18 cellular contexts compared by ENCODE assay signal in genomic region chr20:53698321-53698978, GRCh38.
DNase-seq lines count a peak whose midpoint lies in the region; ATAC-seq and TF ChIP-seq lines count a peak whose summit lies in the region.
"Had no signal": no experiment of that assay in that cellular context is flagged by ENCODE, and none has a peak within 500 bp of the region (broad histone marks: within the 10 kb centered on the region; RNA-seq: fewer than 3 reads in every experiment).

No MANE protein-coding gene starts in this region.

- no peak overlapping the region for H3K4me3 ChIP-seq in foreskin fibroblast (ENCODE audit: low read depth in 1 of 2, low read length in 2 of 2)
- H3K4me3 ChIP-seq: PC-9, SJSA1 had no signal

- peaks cover 15% of the 10 kb centered on the region for H3K4me1 Mint-ChIP-seq in stimulated activated naive CD8-positive, alpha-beta T cell treated with anti-CD3 and anti-CD28 coated beads, Interleukin-15, Interleukin-2, amounts not matched to agents 100 ng/mL and 50 ng/mL, for 24 hours (ENCODE audit: low read depth)
- H3K4me1 Mint-ChIP-seq in natural killer cell, result peaks cover 12 to 16% of the 10 kb centered on the region in 2 donors

- H3K27me3 Mint-ChIP-seq in stimulated activated naive CD8-positive, alpha-beta T cell treated with anti-CD3 and anti-CD28 coated beads, Interleukin-15, Interleukin-2, amounts not matched to agents 100 ng/mL and 50 ng/mL, for 24 hours, result no peaks in the 10 kb centered on the region
- H3K27me3 Mint-ChIP-seq in natural killer cell (ENCODE audit: low read depth in 2 of 2), result peaks cover 0 to 7% of the 10 kb centered on the region in 2 donors

- intact Hi-C loops in natural killer cell (cut with micrococcal nuclease), result no loop called here

- H3K4me3 Mint-ChIP-seq in stimulated activated naive CD8-positive, alpha-beta T cell treated with anti-CD3 and anti-CD28 coated beads, Interleukin-15, Interleukin-2, amounts not matched to agents 100 ng/mL and 50 ng/mL, for 24 hours, result no peak overlapping the region
- H3K4me3 Mint-ChIP-seq in natural killer cell, result no peak overlapping the region

- TF ChIP-seq CTCF in natural killer cell (IDR thresholded peaks at IDR 0.05), result no peak
- no peak for TF ChIP-seq CTCF in foreskin fibroblast (IDR thresholded peaks at IDR 0.05; ENCODE audit: low read depth, low read length)

- H3K27ac Mint-ChIP-seq in stimulated activated naive CD8-positive, alpha-beta T cell treated with anti-CD3 and anti-CD28 coated beads, Interleukin-15, Interleukin-2, amounts not matched to agents 100 ng/mL and 50 ng/mL, for 24 hours, result peak overlapping the region; percentile 28
- peak overlapping the region in 1 of 2 donors; percentile 32 for H3K27ac Mint-ChIP-seq in natural killer cell

- no peak for DNase-seq in stimulated activated naive CD8-positive, alpha-beta T cell treated with anti-CD3 and anti-CD28 coated beads, Interleukin-15, Interleukin-2, amounts not matched to agents 100 U/mL and 50 U/mL, for 24 hours
- DNase-seq in NOMO-1 treated with dmso at 0.1 percent for 144 hours (lab: John Stamatoyannopoulos, UW; ENCODE audit: unreplicated experiment), result peak; percentile 23
- peak; percentile 59 for DNase-seq in mesenteric fat pad (ENCODE audit: low spot score)
- DNase-seq in natural killer cell, result no peak
- no peak for DNase-seq in foreskin fibroblast
- DNase-seq in kidney glomerular epithelial cell (lab: John Stamatoyannopoulos, UW), result no peak
- DNase-seq: COR-L47, GF-D8, KBM-7, NCI-H1105 treated with DMSO at 0.1 percent for 48 hours, NCI-H1694 treated with DMSO at 0.1 percent for 48 hours, NCI-H2107, NCI-H2227 treated with DMSO at 0.1 percent for 48 hours, NCI-H524 treated with DMSO at 0.1 percent for 48 hours, PC-9 had no signal

- H3K36me3 Mint-ChIP-seq in stimulated activated naive CD8-positive, alpha-beta T cell treated with anti-CD3 and anti-CD28 coated beads, Interleukin-15, Interleukin-2, amounts not matched to agents 100 ng/mL and 50 ng/mL, for 24 hours (ENCODE audit: low read depth), result no peaks in the 10 kb centered on the region
- H3K36me3 Mint-ChIP-seq in natural killer cell, result no peaks in the 10 kb centered on the region

- no peak for ATAC-seq in stimulated activated naive CD8-positive, alpha-beta T cell treated with anti-CD3 and anti-CD28 coated beads, Interleukin-15, Interleukin-2, amounts not matched to agents 100 U/mL and 50 U/mL, for 24 hours
- ATAC-seq in natural killer cell, result no peak
- ATAC-seq in HG03571 (IDR thresholded peaks at IDR 0.05; ENCODE audit: unreplicated experiment), result no peak

- H3K9me3 Mint-ChIP-seq in stimulated activated naive CD8-positive, alpha-beta T cell treated with anti-CD3 and anti-CD28 coated beads, Interleukin-15, Interleukin-2, amounts not matched to agents 100 ng/mL and 50 ng/mL, for 24 hours, result no peaks in the 10 kb centered on the region
- H3K9me3 Mint-ChIP-seq in natural killer cell, result no peaks in the 10 kb centered on the region

Comparison
In these comparisons a context has a peak if more than half of its experiments do, and no peak if none do; other contexts are left out.
1. DNase-seq: peak in NOMO-1 treated with dmso at 0.1 percent for 144 hours (single experiment) and mesenteric fat pad (single experiment); none in stimulated activated naive CD8-positive, alpha-beta T cell treated with anti-CD3 and anti-CD28 coated beads, Interleukin-15, Interleukin-2, amounts not matched to agents 100 U/mL and 50 U/mL, for 24 hours (single experiment), natural killer cell (single experiment), foreskin fibroblast (0 of 2) and kidney glomerular epithelial cell (single experiment).